ENCODE assay signal across 1 cellular context in genomic region chr15:89783111-89783860, GRCh38.
TF ChIP-seq lines count a peak whose summit lies in the region.

No MANE protein-coding gene starts in this region.

TF ChIP-seq in K562, 482 proteins besides CTCF, POLR2A, EP300 and RAD21 (continued from another document):
- TF ChIP-seq MTA2 (IDR thresholded peaks at IDR 0.05; ENCODE audit: low read depth) (no peak), TCF7 (IDR thresholded peaks at IDR 0.05; ENCODE audit: borderline replicate concordance) (peak; percentile 94), DIDO1 (tag; IDR thresholded peaks at IDR 0.05; ENCODE audit: low read depth) (no peak), CTBP1 (IDR thresholded peaks at IDR 0.05; ENCODE audit: borderline replicate concordance) (peak; percentile 54; the same call in 1 of the 2 replicates), MCM5 (IDR thresholded peaks at IDR 0.05; ENCODE audit: low read depth) (no peak), ZNF764 (CRISPR knock-in tag; IDR thresholded peaks at IDR 0.05; ENCODE audit: low read depth) (no peak), HMGN3 (IDR thresholded peaks at IDR 0.05; ENCODE audit: borderline replicate concordance, extremely low read depth, insufficient read length, low read depth, low read length) (peak; percentile 14), UBTF (IDR thresholded peaks at IDR 0.05; ENCODE audit: borderline replicate concordance in 1 of 2, low read depth in 2 of 2, low read length in 2 of 2) (peak in 1 of 2 experiments; percentile 45; a peak in 1 of 4 replicates), ATF7 (IDR thresholded peaks at IDR 0.05) (peak; percentile 60; the same call in 1 of the 2 replicates), ESRRA (IDR thresholded peaks at IDR 0.05; ENCODE audit: borderline replicate concordance, low read depth) (peak; percentile 30; the same call in 1 of the 2 replicates), ZBTB43 (CRISPR knock-in tag; IDR thresholded peaks at IDR 0.05) (no peak), VEZF1 (CRISPR knock-in tag; IDR thresholded peaks at IDR 0.05) (peak; percentile 43; the same call in 1 of the 2 replicates), SMARCE1 (IDR thresholded peaks at IDR 0.05) (peak; percentile 32; the same call in 1 of the 2 replicates), CREB3 (tag; conservative IDR thresholded peaks at IDR 0.05; ENCODE audit: low read depth) (0 out of 2 replicates have a peak, but pooled peaks have one; percentile 51), LEF1 (IDR thresholded peaks at IDR 0.05) (peak; percentile 93)
- TF ChIP-seq, protein P1, sequence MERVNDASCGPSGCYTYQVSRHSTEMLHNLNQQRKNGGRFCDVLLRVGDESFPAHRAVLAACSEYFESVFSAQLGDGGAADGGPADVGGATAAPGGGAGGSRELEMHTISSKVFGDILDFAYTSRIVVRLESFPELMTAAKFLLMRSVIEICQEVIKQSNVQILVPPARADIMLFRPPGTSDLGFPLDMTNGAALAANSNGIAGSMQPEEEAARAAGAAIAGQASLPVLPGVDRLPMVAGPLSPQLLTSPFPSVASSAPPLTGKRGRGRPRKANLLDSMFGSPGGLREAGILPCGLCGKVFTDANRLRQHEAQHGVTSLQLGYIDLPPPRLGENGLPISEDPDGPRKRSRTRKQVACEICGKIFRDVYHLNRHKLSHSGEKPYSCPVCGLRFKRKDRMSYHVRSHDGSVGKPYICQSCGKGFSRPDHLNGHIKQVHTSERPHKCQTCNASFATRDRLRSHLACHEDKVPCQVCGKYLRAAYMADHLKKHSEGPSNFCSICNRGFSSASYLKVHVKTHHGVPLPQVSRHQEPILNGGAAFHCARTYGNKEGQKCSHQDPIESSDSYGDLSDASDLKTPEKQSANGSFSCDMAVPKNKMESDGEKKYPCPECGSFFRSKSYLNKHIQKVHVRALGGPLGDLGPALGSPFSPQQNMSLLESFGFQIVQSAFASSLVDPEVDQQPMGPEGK (CRISPR knock-in tag; IDR thresholded peaks at IDR 0.05; ENCODE audit: borderline replicate concordance): no peak
- TF ChIP-seq, protein P2, sequence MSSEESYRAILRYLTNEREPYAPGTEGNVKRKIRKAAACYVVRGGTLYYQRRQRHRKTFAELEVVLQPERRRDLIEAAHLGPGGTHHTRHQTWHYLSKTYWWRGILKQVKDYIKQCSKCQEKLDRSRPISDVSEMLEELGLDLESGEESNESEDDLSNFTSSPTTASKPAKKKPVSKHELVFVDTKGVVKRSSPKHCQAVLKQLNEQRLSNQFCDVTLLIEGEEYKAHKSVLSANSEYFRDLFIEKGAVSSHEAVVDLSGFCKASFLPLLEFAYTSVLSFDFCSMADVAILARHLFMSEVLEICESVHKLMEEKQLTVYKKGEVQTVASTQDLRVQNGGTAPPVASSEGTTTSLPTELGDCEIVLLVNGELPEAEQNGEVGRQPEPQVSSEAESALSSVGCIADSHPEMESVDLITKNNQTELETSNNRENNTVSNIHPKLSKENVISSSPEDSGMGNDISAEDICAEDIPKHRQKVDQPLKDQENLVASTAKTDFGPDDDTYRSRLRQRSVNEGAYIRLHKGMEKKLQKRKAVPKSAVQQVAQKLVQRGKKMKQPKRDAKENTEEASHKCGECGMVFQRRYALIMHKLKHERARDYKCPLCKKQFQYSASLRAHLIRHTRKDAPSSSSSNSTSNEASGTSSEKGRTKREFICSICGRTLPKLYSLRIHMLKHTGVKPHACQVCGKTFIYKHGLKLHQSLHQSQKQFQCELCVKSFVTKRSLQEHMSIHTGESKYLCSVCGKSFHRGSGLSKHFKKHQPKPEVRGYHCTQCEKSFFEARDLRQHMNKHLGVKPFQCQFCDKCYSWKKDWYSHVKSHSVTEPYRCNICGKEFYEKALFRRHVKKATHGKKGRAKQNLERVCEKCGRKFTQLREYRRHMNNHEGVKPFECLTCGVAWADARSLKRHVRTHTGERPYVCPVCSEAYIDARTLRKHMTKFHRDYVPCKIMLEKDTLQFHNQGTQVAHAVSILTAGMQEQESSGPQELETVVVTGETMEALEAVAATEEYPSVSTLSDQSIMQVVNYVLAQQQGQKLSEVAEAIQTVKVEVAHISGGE (CRISPR knock-in tag; IDR thresholded peaks at IDR 0.05): peak in 1 of 3 experiments; percentile 64; a peak in 2 of 6 replicates
- TF ChIP-seq, protein P3, sequence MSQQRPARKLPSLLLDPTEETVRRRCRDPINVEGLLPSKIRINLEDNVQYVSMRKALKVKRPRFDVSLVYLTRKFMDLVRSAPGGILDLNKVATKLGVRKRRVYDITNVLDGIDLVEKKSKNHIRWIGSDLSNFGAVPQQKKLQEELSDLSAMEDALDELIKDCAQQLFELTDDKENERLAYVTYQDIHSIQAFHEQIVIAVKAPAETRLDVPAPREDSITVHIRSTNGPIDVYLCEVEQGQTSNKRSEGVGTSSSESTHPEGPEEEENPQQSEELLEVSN (IDR thresholded peaks at IDR 0.05; ENCODE audit: borderline replicate concordance in 1 of 2, extremely low read depth in 1 of 2, insufficient read depth in 1 of 2, insufficient read length in 1 of 2, low read depth in 1 of 2, low read length in 1 of 2, poor library complexity in 1 of 2, severe bottlenecking in 1 of 2): peak in 1 of 2 experiments; percentile 10
